In the genomic region with DNA sequence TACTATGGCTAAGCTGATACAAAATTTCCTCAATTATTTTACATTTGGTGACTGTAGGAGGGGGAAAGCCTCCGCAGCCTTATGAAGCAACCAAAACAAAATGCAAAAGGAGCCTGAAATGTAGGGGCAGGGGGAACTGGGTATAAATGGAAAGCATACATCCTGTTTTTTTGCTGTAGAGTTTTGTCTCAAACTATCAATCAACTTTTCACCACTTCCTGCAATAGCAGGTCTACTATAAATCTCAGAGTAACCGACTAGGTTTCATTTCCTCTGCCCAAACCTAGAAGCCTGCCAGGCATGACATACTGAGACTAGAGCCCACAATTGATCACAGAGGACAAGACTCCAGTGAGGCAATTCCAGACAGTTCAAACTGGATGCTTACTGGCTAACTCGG, we compare ENCODE assay signal across 8 cellular contexts.
DNase-seq lines count a peak whose midpoint lies in the region; ATAC-seq and TF ChIP-seq lines count a peak whose summit lies in the region.

No MANE protein-coding gene starts in this region.

- H3K4me1 ChIP-seq in gastroesophageal sphincter: no peaks in the 10 kb centered on the region
- H3K4me1 ChIP-seq in suprapubic skin: no peaks in the 10 kb centered on the region

- no peaks in the 10 kb centered on the region for H3K27me3 Mint-ChIP-seq in activated T-cell treated with anti-CD3 and anti-CD28 coated beads, Interleukin-2, amount 50 U/mL, for 72 hours (ENCODE audit: low read depth)

- POLR2A ChIA-PET in GM10248 (lab: Yijun Ruan, JAX): no interaction called here

- peak; percentile 100 for ATAC-seq in GM21447 (IDR thresholded peaks at IDR 0.05; ENCODE audit: unreplicated experiment)
- ATAC-seq in activated T-cell treated with anti-CD3 and anti-CD28 coated beads, Interleukin-2, amount 50 U/mL, for 72 hours (replicated peaks in 1 of 2): peak; percentile 98 to 99
- no peak for ATAC-seq in gastroesophageal sphincter

- no peaks in the 10 kb centered on the region for H3K9me3 Mint-ChIP-seq in activated T-cell treated with anti-CD3 and anti-CD28 coated beads, Interleukin-2, amount 50 U/mL, for 72 hours

- peaks cover 65% of the 10 kb centered on the region for H3K4me1 Mint-ChIP-seq in activated T-cell treated with anti-CD3 and anti-CD28 coated beads, Interleukin-2, amount 50 U/mL, for 72 hours (ENCODE audit: low read depth)

- TF ChIP-seq EP300 in gastroesophageal sphincter (IDR thresholded peaks at IDR 0.05) (no peak), suprapubic skin (IDR thresholded peaks at IDR 0.05) (no peak)

- TF ChIP-seq POLR2A in gastroesophageal sphincter (IDR thresholded peaks at IDR 0.05): no peak
- no peak for TF ChIP-seq POLR2A in suprapubic skin (IDR thresholded peaks at IDR 0.05)

- H3K27ac Mint-ChIP-seq in activated T-cell treated with anti-CD3 and anti-CD28 coated beads, Interleukin-2, amount 50 U/mL, for 72 hours: peak overlapping the region; percentile 71

- H3K36me3 ChIP-seq in H7 (replicated peaks; ENCODE audit: control insufficient read depth, insufficient read depth, low read length) (no peaks in the 10 kb centered on the region), gastroesophageal sphincter (peaks cover 0 to 5% of the 10 kb centered on the region in 2 donors), suprapubic skin (peaks cover 4% of the 10 kb centered on the region)

- TF ChIP-seq CTCF in GM10248 (IDR thresholded peaks at IDR 0.05; ENCODE audit: control extremely low read depth, extremely low read depth, low read depth, missing control alignments) (no peak), HL-60 (IDR thresholded peaks at IDR 0.05; ENCODE audit: insufficient read depth, low read length) (no peak), gastroesophageal sphincter (IDR thresholded peaks at IDR 0.05) (no peak), suprapubic skin (IDR thresholded peaks at IDR 0.05) (no peak)

- H3K4me3 ChIP-seq in HL-60 (replicated peaks; ENCODE audit: insufficient read depth, low read length): no peak overlapping the region
- H3K4me3 ChIP-seq in H7 (ENCODE audit: insufficient read depth, low read depth, low read length): no peak overlapping the region
- H3K4me3 ChIP-seq in gastroesophageal sphincter: no peak overlapping the region
- H3K4me3 ChIP-seq in suprapubic skin: no peak overlapping the region

- H3K27me3 ChIP-seq in HL-60 (ENCODE audit: insufficient read depth, poor library complexity, severe bottlenecking) (no peaks in the 10 kb centered on the region), H7 (ENCODE audit: control insufficient read depth, insufficient read depth, low read length) (no peaks in the 10 kb centered on the region), gastroesophageal sphincter (no peaks in the 10 kb centered on the region), suprapubic skin (no peaks in the 10 kb centered on the region)

- H3K27ac ChIP-seq in HL-60 (replicated peaks) (no peak overlapping the region), gastroesophageal sphincter (no peak overlapping the region), suprapubic skin (no peak overlapping the region)

- CTCF ChIA-PET in GM10248 (lab: Yijun Ruan, JAX): interaction anchor here (1.2 to 2.1 kb wide), 2 partner anchors 52 to 1046 kb away, joined by 3 to 5 read pairs; no protein-coding TSS in a partner anchor

- DNase-seq in GM10248 (ENCODE audit: extremely low spot score) (peak; percentile 69), HL-60 (ENCODE audit: low read depth in 1 of 2, low spot score in 1 of 2) (peak; percentile 18 to 33), H7 (no peak), cerebellum (ENCODE audit: low spot score) (no peak), suprapubic skin (ENCODE audit: low spot score in 2 of 2) (no peak)
- DNase-seq in activated T-cell treated with anti-CD3 and anti-CD28 coated beads, Interleukin-2, amount 50 U/mL, for 72 hours: peak; percentile 48 to 62

- 61 to 94% methylated on average over 3 of the region's 3 CpGs for WGBS in gastroesophageal sphincter (ENCODE audit: low coverage in 1 of 2), 2 donors
- WGBS in suprapubic skin: 69% methylated on average over 3 of the region's 3 CpGs

- H3K36me3 Mint-ChIP-seq in activated T-cell treated with anti-CD3 and anti-CD28 coated beads, Interleukin-2, amount 50 U/mL, for 72 hours (ENCODE audit: insufficient read depth in 2 of 2): peaks cover 2 to 15% of the 10 kb centered on the region in 2 donors

- H3K9me3 ChIP-seq in gastroesophageal sphincter: no peaks in the 10 kb centered on the region
- H3K9me3 ChIP-seq in suprapubic skin: no peaks in the 10 kb centered on the region

- peak overlapping the region; percentile 54 to 74 for H3K4me3 Mint-ChIP-seq in activated T-cell treated with anti-CD3 and anti-CD28 coated beads, Interleukin-2, amount 50 U/mL, for 72 hours

Comparison
In these comparisons a context has a peak if more than half of its experiments do, and no peak if none do; other contexts are left out.
1. DNase-seq: peak in GM10248 (single experiment), HL-60 (2 of 2) and activated T-cell treated with anti-CD3 and anti-CD28 coated beads, Interleukin-2, amount 50 U/mL, for 72 hours (2 of 2); none in H7 (single experiment), cerebellum (single experiment) and suprapubic skin (0 of 2).